Comparison of ENCODE assay signal across 30 cellular contexts in genomic region chr22:16777284-16777924, GRCh38. TPM values are rescaled to one million over a fixed set of nuclear protein-coding genes. Genes with fewer than 3 reads are reported as not detected.
"Had no signal": no experiment of that assay in that cellular context is flagged by ENCODE, and none has a peak within 500 bp of the region (broad histone marks: within the 10 kb centered on the region; RNA-seq: fewer than 3 reads in every experiment).

No MANE protein-coding gene starts in this region.

- DNase-seq: stimulated activated CD4-positive, alpha-beta T cell treated with anti-CD3 and anti-CD28 coated beads, Interleukin-2, amount 100 ng/mL, for 48 hours; stimulated activated CD4-positive, alpha-beta T cell treated with anti-CD3 and anti-CD28 coated beads, Interleukin-4, amount 100 ng/mL, for 1 hour; stimulated activated CD4-positive, alpha-beta T cell treated with anti-CD3 and anti-CD28 coated beads, Interleukin-4, amount 100 ng/mL, for 24 hours; stimulated activated CD4-positive, alpha-beta T cell treated with anti-CD3 and anti-CD28 coated beads, Interleukin-4, amount 100 ng/mL, for 4 hours; stimulated activated CD8-positive, alpha-beta memory T cell treated with anti-CD3 and anti-CD28 coated beads, Interleukin-4, amount 100 ng/mL, for 48 hours; stimulated activated naive B cell treated with anti-CD40 and anti-IgM and Interleukin-4, amounts not matched to agents 10 μg/mL and 1 μg/mL and 100 μg/mL, for 72 hours; stimulated activated naive CD4-positive, alpha-beta T cell; stimulated activated naive CD4-positive, alpha-beta T cell treated with Interleukin-2 at 50 U/mL for 16 hours; stimulated activated naive CD8-positive, alpha-beta T cell treated with anti-CD3 and anti-CD28 coated beads, Interleukin-15, amount 100 ng/mL, for 72 hours; stimulated activated naive CD8-positive, alpha-beta T cell treated with anti-CD3 and anti-CD28 coated beads, Interleukin-15, Interleukin-2, amounts not matched to agents 100 U/mL and 50 U/mL, for 24 hours; stomach; substantia nigra; testis; thyroid gland; tibial artery; transverse colon; trophoblast cell; upper lobe of right lung; uterus had no signal

- H3K4me1 ChIP-seq: stomach, suprapubic skin, testis, thyroid gland, tibial artery, tibial nerve, transverse colon, upper lobe of right lung, uterus, vagina had no signal

- H3K36me3 ChIP-seq: stomach, suprapubic skin, thoracic aorta, thyroid gland, tibial artery, tibial nerve, transverse colon, upper lobe of right lung, uterus, vagina had no signal

- H3K9me3 ChIP-seq: suprapubic skin, testis, thoracic aorta, thyroid gland, upper lobe of right lung, uterus, vagina had no signal

- H3K4me3 ChIP-seq: stomach, suprapubic skin, testis, thoracic aorta, thyroid gland, tibial artery, tibial nerve, transverse colon, upper lobe of right lung, uterus, vagina had no signal

- FAIRE-seq: urothelium cell line had no signal

- ATAC-seq: stimulated activated effector memory CD8-positive, alpha-beta T cell treated with anti-CD3 and anti-CD28 coated beads, Interleukin-12 subunit alpha, Interleukin-12 subunit beta, amount 100 ng/mL, for 72 hours; stimulated activated memory B cell treated with anti-CD40 and anti-IgM and Interleukin-4, amounts not matched to agents 10 μg/mL and 1 μg/mL and 100 μg/mL, for 72 hours; stimulated activated naive B cell treated with anti-CD40 and anti-IgM and Interleukin-4, amounts not matched to agents 10 μg/mL and 1 μg/mL and 100 μg/mL, for 72 hours; stimulated activated naive CD8-positive, alpha-beta T cell treated with anti-CD3 and anti-CD28 coated beads, Interleukin-15, amount 100 ng/mL, for 72 hours; stimulated activated naive CD8-positive, alpha-beta T cell treated with anti-CD3 and anti-CD28 coated beads, Interleukin-15, Interleukin-2, amounts not matched to agents 100 U/mL and 50 U/mL, for 24 hours; upper lobe of right lung had no signal

- H3K27ac ChIP-seq: stomach, suprapubic skin, testis, thoracic aorta, thyroid gland, tibial artery, tibial nerve, transverse colon, upper lobe of right lung, uterus, vagina had no signal

- H3K27me3 ChIP-seq: stomach, suprapubic skin, testis, thyroid gland, tibial artery, tibial nerve, transverse colon, upper lobe of right lung, uterus, vagina had no signal

RNA-seq across cellular contexts. Expression of gene XKR3, which starts 47.8 kb away (rescaled TPM):
- total RNA-seq: stomach, subcutaneous adipose tissue, suprapubic skin, temporal lobe, thoracic aorta, thyroid gland, tibial nerve, transverse colon, upper lobe of right lung, ureter, urinary bladder, uterus, vagina had no signal
- polyA plus RNA-seq: stomach, urinary bladder had no signal
